In genomic region chr6:158040051-158040803, GRCh38 we compare ENCODE assay signal across 1 cellular context.
A peak's percentile ranks its signal among the peaks of the same experiment; 100 is the strongest.
TF ChIP-seq lines count a peak whose summit lies in the region.

No MANE protein-coding gene starts in this region.

TF ChIP-seq in HepG2, 621 proteins besides CTCF, POLR2A, EP300 and RAD21 (continued from another document and continues in another):
- TF ChIP-seq AKNA (CRISPR knock-in tag; IDR thresholded peaks at IDR 0.05; ENCODE audit: borderline replicate concordance): no peak
- TF ChIP-seq ZFP37 (CRISPR knock-in tag; IDR thresholded peaks at IDR 0.05; ENCODE audit: borderline replicate concordance): no peak
- no peak for TF ChIP-seq ZNF839 (CRISPR knock-in tag; IDR thresholded peaks at IDR 0.05; ENCODE audit: borderline replicate concordance)
- 0 out of 2 replicates have a peak, but pooled peaks have one; percentile 20 for TF ChIP-seq ZSCAN31 (CRISPR knock-in tag; IDR thresholded peaks at IDR 0.05; ENCODE audit: low read depth)
- peak; percentile 69 for TF ChIP-seq HMG20B (CRISPR knock-in tag; conservative IDR thresholded peaks at IDR 0.05)
- TF ChIP-seq ZNF713 (CRISPR knock-in tag; IDR thresholded peaks at IDR 0.05): no peak
- no peak for TF ChIP-seq ZHX1 (CRISPR knock-in tag; IDR thresholded peaks at IDR 0.05; ENCODE audit: low read depth)
- peak; percentile 88 for TF ChIP-seq PPARG (CRISPR knock-in tag; conservative IDR thresholded peaks at IDR 0.05)
- no peak for TF ChIP-seq HIVEP1 (CRISPR knock-in tag; IDR thresholded peaks at IDR 0.05)
- TF ChIP-seq YY1 (IDR thresholded peaks at IDR 0.05; ENCODE audit: insufficient read depth, insufficient replicate concordance, low read depth, low read length): no peak
- TF ChIP-seq ZNF382 (CRISPR knock-in tag; IDR thresholded peaks at IDR 0.05; ENCODE audit: borderline replicate concordance): no peak
- no peak; the same call in 1 of the 2 replicates for TF ChIP-seq KMT2A (CRISPR knock-in tag; IDR thresholded peaks at IDR 0.05)
- peak; percentile 61 for TF ChIP-seq ZNF18 (CRISPR knock-in tag; IDR thresholded peaks at IDR 0.05; ENCODE audit: insufficient replicate concordance)
- no peak for TF ChIP-seq THAP7 (CRISPR knock-in tag; IDR thresholded peaks at IDR 0.05)
- no peak for TF ChIP-seq ZNF672 (CRISPR knock-in tag; IDR thresholded peaks at IDR 0.05)
- TF ChIP-seq ZNF362 (CRISPR knock-in tag; IDR thresholded peaks at IDR 0.05; ENCODE audit: borderline replicate concordance): peak; percentile 100
- no peak; the same call in 1 of the 2 replicates for TF ChIP-seq REL (CRISPR knock-in tag; conservative IDR thresholded peaks at IDR 0.05)
- peak; percentile 33; the same call in 1 of the 2 replicates for TF ChIP-seq KDM6A (CRISPR knock-in tag; IDR thresholded peaks at IDR 0.05; ENCODE audit: low read depth)
- TF ChIP-seq MIER3 (CRISPR knock-in tag; IDR thresholded peaks at IDR 0.05; ENCODE audit: borderline replicate concordance): peak; percentile 92
- no peak for TF ChIP-seq BHLHE40 (IDR thresholded peaks at IDR 0.05; ENCODE audit: low read length)
- TF ChIP-seq ZNF746 (CRISPR knock-in tag; IDR thresholded peaks at IDR 0.05): peak; percentile 68; the same call in 1 of the 2 replicates
- TF ChIP-seq ZNF276 (CRISPR knock-in tag; IDR thresholded peaks at IDR 0.05; ENCODE audit: low read depth): no peak; the same call in 1 of the 2 replicates
- TF ChIP-seq ZNF652 (CRISPR knock-in tag; IDR thresholded peaks at IDR 0.05; ENCODE audit: borderline replicate concordance, low read depth): peak; percentile 20; the same call in 1 of the 2 replicates
- TF ChIP-seq ZHX2 (IDR thresholded peaks at IDR 0.05; ENCODE audit: low read depth): 0 out of 2 replicates have a peak, but pooled peaks have one; percentile 20
- peak; percentile 77; the same call in 1 of the 2 replicates for TF ChIP-seq ZHX2 (CRISPR knock-in tag; IDR thresholded peaks at IDR 0.05; ENCODE audit: borderline replicate concordance)
- peak; percentile 79; the same call in 1 of the 2 replicates for TF ChIP-seq ZNF580 (CRISPR knock-in tag; IDR thresholded peaks at IDR 0.05; ENCODE audit: borderline replicate concordance, low read depth)
- no peak for TF ChIP-seq AKAP8 (CRISPR knock-in tag; IDR thresholded peaks at IDR 0.05)
- no peak for TF ChIP-seq ZNF761 (CRISPR knock-in tag; conservative IDR thresholded peaks at IDR 0.05)
- no peak for TF ChIP-seq RNF219 (CRISPR knock-in tag; IDR thresholded peaks at IDR 0.05)
